ENCODE assay signal across 23 cellular contexts in genomic region chr13:95893861-95894260, GRCh38.
"Had no signal": no experiment of that assay in that cellular context is flagged by ENCODE, and none has a peak within 500 bp of the region (broad histone marks: within the 10 kb centered on the region; RNA-seq: fewer than 3 reads in every experiment).

No MANE protein-coding gene starts in this region.

- H3K4me3 ChIP-seq: SK-N-MC had no signal

- DNase-seq: activated CD4-positive, alpha-beta memory T cell treated with anti-CD3 and anti-CD28 coated beads for 36 hours; activated CD4-positive, alpha-beta T cell treated with anti-CD3 and anti-CD28 coated beads, Interleukin-2, amount 10 ng/mL, durations not matched to agents 7 days and 5 days; activated CD4-positive, CD25-positive, alpha-beta regulatory T cell; activated CD8-positive, alpha-beta memory T cell treated with anti-CD3 and anti-CD28 coated beads for 24 hours; activated gamma-delta T cell; activated naive CD4-positive, alpha-beta T cell treated with anti-CD3 and anti-CD28 coated beads, Interleukin-2, amount 10 ng/mL, durations not matched to agents 7 days and 5 days; activated naive CD8-positive, alpha-beta T cell treated with anti-CD3 and anti-CD28 coated beads for 36 hours; activated T-cell treated with anti-CD3 and anti-CD28 coated beads for 4 hours; activated T-cell treated with anti-CD3 and anti-CD28 coated beads, Interleukin-2, amount 50 U/mL, for 48 hours; cerebellar nuclear complex; NCI-H1105; NCI-H1436; NCI-H1694 treated with DMSO at 0.1 percent for 48 hours; NCI-H2029 treated with DMSO at 0.1 percent for 48 hours; NCI-H345; NCI-H510A treated with DMSO at 0.1 percent for 48 hours; RPMI8226; T-cell; T-helper 2 cell; T1000 had no signal

- ATAC-seq: activated T-helper 17 cell treated with anti-CD3 and anti-CD28 coated beads, Interleukin-2, amount 50 U/mL, for 72 hours; Right ventricle myocardium inferior; T-cell had no signal
